Comparison of ENCODE assay signal across 8 cellular contexts in the genomic region with DNA sequence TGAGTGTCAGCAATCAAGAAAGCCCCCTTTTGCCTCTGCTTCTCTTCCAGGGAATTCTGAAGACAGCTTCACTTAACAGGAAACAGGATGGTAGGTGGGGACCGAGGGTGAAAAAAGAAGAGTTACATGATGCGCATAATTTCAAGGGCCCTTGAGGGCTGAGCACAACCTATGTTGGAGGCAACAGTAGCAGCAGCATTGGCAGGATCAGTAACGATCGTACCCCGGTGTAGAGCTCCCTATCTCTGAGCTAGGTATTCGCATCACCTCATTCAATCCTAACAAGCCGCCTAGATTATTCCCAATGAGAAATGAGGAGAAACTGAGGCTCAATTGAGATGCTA. TPM values are rescaled to one million over a fixed set of nuclear protein-coding genes. Genes with fewer than 3 reads are reported as not detected.
DNase-seq lines count a peak whose midpoint lies in the region; ATAC-seq, FAIRE-seq and TF ChIP-seq lines count a peak whose summit lies in the region.

No MANE protein-coding gene starts in this region.

- no peak for TF ChIP-seq POLR2A in H1 (IDR thresholded peaks at IDR 0.05; ENCODE audit: control extremely low read depth in 1 of 2, low read depth in 2 of 2, low read length in 2 of 2)

- H3K9me3 ChIP-seq in OCI-LY7 (ENCODE audit: low read length) (no peaks in the 10 kb centered on the region), H1 (ENCODE audit: insufficient read depth in 2 of 2, low read depth in 1 of 2, low read length in 1 of 2) (no peaks in the 10 kb centered on the region), mucosa of stomach (ENCODE audit: control insufficient read depth, low read length) (no peaks in the 10 kb centered on the region)

- H2BK20ac ChIP-seq in H1 (ENCODE audit: low read length) = no peak overlapping the region

- peak overlapping the region; percentile 70 to 99 (median 90) for H3K9ac ChIP-seq in H1 (replicated peaks in 1 of 4; ENCODE audit: extremely low read depth in 1 of 4, low read depth in 3 of 4, low read length in 3 of 4)
- H3K9ac ChIP-seq in mucosa of stomach (ENCODE audit: low read length) = peak overlapping the region; percentile 91

- H3K4ac ChIP-seq in H1 (replicated peaks; ENCODE audit: insufficient read length, low read depth, low read length) = no peak overlapping the region

- H3K4me1 ChIP-seq in OCI-LY7 (ENCODE audit: insufficient read depth, low read length, poor library complexity, severe bottlenecking) (peaks cover 14% of the 10 kb centered on the region), H1 (replicated peaks in 1 of 4; ENCODE audit: control insufficient read depth in 3 of 4, insufficient read depth in 4 of 4, low read length in 3 of 4) (peaks cover 0 to 7% (median 3%) of the 10 kb centered on the region in 4 experiments; a peak in 5 of 7 replicates), mucosa of stomach (ENCODE audit: control insufficient read depth, insufficient read depth, low read length) (peaks cover 8% of the 10 kb centered on the region)

- H3K4me3 ChIP-seq in OCI-LY7 (ENCODE audit: low read depth, low read length, poor library complexity, severe bottlenecking) (peak overlapping the region; percentile 94), H1 (ENCODE audit: extremely low read depth in 1 of 4, insufficient read depth in 2 of 4, low read depth in 3 of 4, low read length in 4 of 4) (peak overlapping the region; percentile 59 to 99 (median 92)), mucosa of stomach (ENCODE audit: low read length) (peak overlapping the region; percentile 83)

- no peak overlapping the region for H2BK120ac ChIP-seq in H1 (replicated peaks; ENCODE audit: low read depth, low read length)

- BruUV-seq in OCI-LY7 (replicated peaks; lab: Mats Ljungman, UMichigan) = TSS peak; percentile 95

- no peak for TF ChIP-seq EP300 in H1 (IDR thresholded peaks at IDR 0.05; ENCODE audit: borderline replicate concordance in 1 of 2, low read depth in 2 of 2, low read length in 2 of 2)

- H3K9me2 ChIP-seq in OCI-LY7 (ENCODE audit: insufficient read depth, low read length) = no peaks in the 10 kb centered on the region

- 0 out of 2 replicates have a peak overlapping the region, but pooled peaks have one; percentile 18 for H2BK5ac ChIP-seq in H1 (ENCODE audit: low read depth, low read length)

- TF ChIP-seq RAD21 in H1 (IDR thresholded peaks at IDR 0.05 in 1 of 2, conservative IDR thresholded peaks at IDR 0.05 in 1 of 2; ENCODE audit: low read depth in 2 of 2, low read length in 2 of 2) = no peak

- ATAC-seq in esophagus mucosa = no peak
- no peak for ATAC-seq in HG03045 (IDR thresholded peaks at IDR 0.05; ENCODE audit: unreplicated experiment)

- 0 out of 2 replicates have a peak overlapping the region, but pooled peaks have one; percentile 69 for H2BK12ac ChIP-seq in H1 (ENCODE audit: low read depth, low read length)

- POLR2A ChIA-PET in OCI-LY7 (lab: Charles Lee) = interaction anchor here (0.5 to 1.4 kb wide), 6 partner anchors 17 to 134 kb away, joined by 3 to 9 read pairs (median 4); partner anchors contain the start of gene DCAF1
- POLR2A ChIA-PET in H1 (lab: Charles Lee; ENCODE audit: partially characterized antibody) = interaction anchor here (1.0 to 3.2 kb wide), 13 partner anchors 11 to 235 kb away, joined by 3 to 21 read pairs (median 9); partner anchors contain the start of genes DCAF1 and RBM15B

- no peak overlapping the region for H3K14ac ChIP-seq in H1 (ENCODE audit: insufficient read length)

- FAIRE-seq in H1 (lab: Jason Lieb, UNC) = no peak

- peaks cover 25% of the 10 kb centered on the region; the same call in 1 of the 2 replicates for H3K79me2 ChIP-seq in OCI-LY7 (ENCODE audit: insufficient read depth, low read depth, low read length)
- peaks cover 4 to 43% of the 10 kb centered on the region in 2 experiments for H3K79me2 ChIP-seq in H1 (ENCODE audit: control insufficient read depth in 1 of 2, insufficient read depth in 2 of 2, low read length in 2 of 2)

- peaks cover 17% of the 10 kb centered on the region for H3K36me3 ChIP-seq in OCI-LY7 (ENCODE audit: insufficient read depth, low read length)
- no peaks in the 10 kb centered on the region; a peak in 2 of 8 replicates for H3K36me3 ChIP-seq in H1 (ENCODE audit: control insufficient read depth in 2 of 4, insufficient read depth in 4 of 4, low read length in 3 of 4)
- H3K36me3 ChIP-seq in mucosa of stomach (ENCODE audit: control insufficient read depth, insufficient read depth, low read length) = no peaks in the 10 kb centered on the region

- no peaks in the 10 kb centered on the region for H3K27me3 ChIP-seq in H1 (replicated peaks in 1 of 4; ENCODE audit: control insufficient read depth in 3 of 4, extremely low read depth in 1 of 4, insufficient read depth in 3 of 4, low read length in 3 of 4)
- H3K27me3 ChIP-seq in mucosa of stomach (ENCODE audit: control insufficient read depth, insufficient read depth, low read length) = no peaks in the 10 kb centered on the region

- H2AFZ ChIP-seq in OCI-LY7 (ENCODE audit: low read length) (peak overlapping the region; percentile 100), H1 (ENCODE audit: low read length) (peak overlapping the region; percentile 100)

- no peak overlapping the region for H2BK15ac ChIP-seq in H1 (ENCODE audit: low read length)

- H4K91ac ChIP-seq in H1 (replicated peaks; ENCODE audit: insufficient read length, low read length) = peak overlapping the region; percentile 59

- TF ChIP-seq CTCF in OCI-LY7 (conservative IDR thresholded peaks at IDR 0.05; ENCODE audit: low read length) = no peak
- no peak for TF ChIP-seq CTCF in H1 (IDR thresholded peaks at IDR 0.05; ENCODE audit: control extremely low read depth in 1 of 3, insufficient read depth in 1 of 3, low read depth in 1 of 3, low read length in 3 of 3)

- H3K18ac ChIP-seq in H1 (ENCODE audit: extremely low read depth, low read length) = no peak overlapping the region

- H3K23ac ChIP-seq in H1 (ENCODE audit: insufficient read length) = no peak overlapping the region

- H4K20me1 ChIP-seq in OCI-LY7 (ENCODE audit: insufficient read depth, low read length) (no peaks in the 10 kb centered on the region), H1 (replicated peaks in 1 of 2; ENCODE audit: control insufficient read depth in 1 of 2, insufficient read depth in 2 of 2, low read length in 2 of 2) (peaks cover 0 to 6% of the 10 kb centered on the region in 2 experiments)

- H3K27ac ChIP-seq in OCI-LY7 (ENCODE audit: low read depth, low read length, poor library complexity, severe bottlenecking) (no peak overlapping the region), H1 (ENCODE audit: low read depth, low read length) (peak overlapping the region; percentile 1; the same call in 1 of the 2 replicates)

- intact Hi-C loops in OCI-LY7 (cut with micrococcal nuclease; ENCODE audit: unreplicated experiment) = loop anchor here (2.0 kb wide), 1 partner anchor 921 kb away; the partner anchor contains the start of gene MAPKAPK3

- H3K79me1 ChIP-seq in H1 (ENCODE audit: low read depth, low read length) = peaks cover 6% of the 10 kb centered on the region; the same call in 1 of the 2 replicates

- H3K23me2 ChIP-seq in H1 (ENCODE audit: low read depth, low read length) = peaks cover 10% of the 10 kb centered on the region

- no peak overlapping the region for H3K56ac ChIP-seq in H1 (replicated peaks; ENCODE audit: insufficient read length, low read depth, low read length)

- CTCF ChIA-PET in OCI-LY7 (lab: Charles Lee; ENCODE audit: unreplicated experiment) (interaction anchor here (1.2 to 1.9 kb wide), 2 partner anchors 16 to 37 kb away, joined by 3 to 6 read pairs; no protein-coding TSS in a partner anchor), H1 (lab: Charles Lee; ENCODE audit: partially characterized antibody) (interaction anchor here (0.9 to 3.1 kb wide), 5 partner anchors 36 to 149 kb away, joined by 3 to 12 read pairs (median 3); no protein-coding TSS in a partner anchor)

- WGBS in H1 (ENCODE audit: extremely low coverage in 1 of 2, insufficient coverage in 1 of 2, insufficient read length in 1 of 2, insufficient replicate concordance in 2 of 2, low coverage in 1 of 2, low lambda C conversion rate in 2 of 2, missing lambda C conversion rate in 1 of 2), 2 experiments = 12% methylated on average over 7 of the region's 7 CpGs; no CpG with 5 or more reads in 1 of the 2 experiments

- H4K8ac ChIP-seq in H1 (ENCODE audit: extremely low read depth, insufficient read depth, low read length) = no peak overlapping the region

- H3K4me2 ChIP-seq in OCI-LY7 (ENCODE audit: low read length) (peak overlapping the region; percentile 78), H1 (ENCODE audit: insufficient read depth in 1 of 2, low read depth in 2 of 2, low read length in 2 of 2) (peak overlapping the region; percentile 95 to 96)

- peak; percentile 2 for DNase-seq in activated T-cell treated with anti-CD3 and anti-CD28 coated beads for 24 hours (ENCODE audit: low read depth)
- DNase-seq in activated T-cell treated with anti-CD3 and anti-CD28 coated beads for 4 hours = no peak
- DNase-seq in OCI-LY7 (ENCODE audit: low spot score) = peak; percentile 27
- no peak for DNase-seq in H1 (ENCODE audit: low read depth in 1 of 2, low spot score in 2 of 2)
- no peak for DNase-seq in foreskin melanocyte

- no peak overlapping the region for H2AK5ac ChIP-seq in H1 (ENCODE audit: low read depth, low read length)

- no peak overlapping the region for H4K5ac ChIP-seq in H1 (ENCODE audit: insufficient read length, low read depth, low read length)

RNA-seq across cellular contexts. Expression of gene RAD54L2, which starts 0.4 kb away (rescaled TPM):
- 15.0 and 20.5 TPM in 2 replicates for total RNA-seq in OCI-LY7 (2014; rRNA removed; shearing (Covaris generic))
- total RNA-seq in OCI-LY7 (2022) = 31.7 and 34.0 TPM in 2 replicates
- 32.6 and 35.2 TPM in 2 replicates for total RNA-seq in H1 (2021; fragmentation: NEBNext Ultra II Directional; extraction: Animal tissue kit (Norgen Biotek cat#: 25700))
- 7.1 and 8.2 TPM in 2 replicates for polyA plus RNA-seq in H1 (2011; rRNA removed)
- 6.3 TPM for polyA plus RNA-seq in H1 (2011; cell fraction: cytosol; rRNA removed)
- polyA plus RNA-seq in H1 (2011; cell fraction: nucleus; rRNA removed) = 13.1 TPM
- 11.4 to 13.5 TPM (median 12.6 TPM) in 4 replicates for polyA plus RNA-seq in H1 (2012, experiment 1 of 2)
- 2.7 TPM for polyA plus RNA-seq in H1 (2012, experiment 2 of 2)
- polyA plus RNA-seq in H1 (2013, experiment 1 of 2) = 7.7 TPM
- polyA plus RNA-seq in H1 (2013, experiment 2 of 2) = 7.6 TPM
- 55.6 and 59.4 TPM in 2 replicates for polyA minus RNA-seq in H1 (2011; rRNA and poly(A)+ RNA removed)
- polyA minus RNA-seq in H1 (2011; cell fraction: cytosol; rRNA and poly(A)+ RNA removed) = 29.8 TPM
- 37.0 TPM for polyA minus RNA-seq in H1 (2011; cell fraction: nucleus; rRNA and poly(A)+ RNA removed)
- total RNA-seq in esophagus mucosa = 9.5 TPM

RNA-seq across cellular contexts. Expression of gene DCAF1, which starts 38.3 kb away (rescaled TPM):
- total RNA-seq in OCI-LY7 (2014; rRNA removed; shearing (Covaris generic)) = 24.8 and 29.5 TPM in 2 replicates
- total RNA-seq in OCI-LY7 (2022) = 37.1 and 38.8 TPM in 2 replicates
- total RNA-seq in H1 (2021; fragmentation: NEBNext Ultra II Directional; extraction: Animal tissue kit (Norgen Biotek cat#: 25700)) = 29.7 and 31.0 TPM in 2 replicates
- polyA plus RNA-seq in H1 (2011; rRNA removed) = 9.8 and 10.1 TPM in 2 replicates
- polyA plus RNA-seq in H1 (2011; cell fraction: cytosol; rRNA removed) = 13.0 TPM
- polyA plus RNA-seq in H1 (2011; cell fraction: nucleus; rRNA removed) = 15.6 TPM
- polyA plus RNA-seq in H1 (2012, experiment 1 of 2) = 18.9 to 24.1 TPM (median 21.5 TPM) in 4 replicates
- polyA plus RNA-seq in H1 (2012, experiment 2 of 2) = 1.7 TPM
- 14.1 TPM for polyA plus RNA-seq in H1 (2013, experiment 1 of 2)
- 12.5 TPM for polyA plus RNA-seq in H1 (2013, experiment 2 of 2)
- 30.5 and 38.8 TPM in 2 replicates for polyA minus RNA-seq in H1 (2011; rRNA and poly(A)+ RNA removed)
- 16.5 TPM for polyA minus RNA-seq in H1 (2011; cell fraction: cytosol; rRNA and poly(A)+ RNA removed)
- polyA minus RNA-seq in H1 (2011; cell fraction: nucleus; rRNA and poly(A)+ RNA removed) = 18.5 TPM
- 12.0 TPM for total RNA-seq in esophagus mucosa

Comparison
In these comparisons a context has a peak if more than half of its experiments do, and no peak if none do; other contexts are left out.
1. DNase-seq: peak in activated T-cell treated with anti-CD3 and anti-CD28 coated beads for 24 hours (single experiment) and OCI-LY7 (single experiment); none in activated T-cell treated with anti-CD3 and anti-CD28 coated beads for 4 hours (single experiment), H1 (0 of 2) and foreskin melanocyte (single experiment).
2. Peak in every context shown above with its lines, with median percentiles within 50 percentile points of each other: H3K4me3 ChIP-seq.